Comparison of ENCODE assay signal across 11 cellular contexts in genomic region chr6:63637865-63638445, GRCh38. TPM values are rescaled to one million over a fixed set of nuclear protein-coding genes. Genes with fewer than 3 reads are reported as not detected.
DNase-seq lines count a peak whose midpoint lies in the region; ATAC-seq, FAIRE-seq and TF ChIP-seq lines count a peak whose summit lies in the region.
"Had no signal": no experiment of that assay in that cellular context is flagged by ENCODE, and none has a peak within 500 bp of the region (broad histone marks: within the 10 kb centered on the region; RNA-seq: fewer than 3 reads in every experiment).

No MANE protein-coding gene starts in this region.

- in situ Hi-C loops in GM23248 (cut with MboI), result no loop called here

- CTCF ChIA-PET in A549 (lab: Yijun Ruan, JAX), result no interaction called here

- no peak overlapping the region for H2AFZ ChIP-seq in GM23248

- H3K9ac ChIP-seq in GM23248, result peak overlapping the region; percentile 94

- peaks cover 21% of the 10 kb centered on the region for H3K4me1 Mint-ChIP-seq in activated T-helper 17 cell treated with anti-CD3 and anti-CD28 coated beads, Interleukin-2, amount 50 U/mL, for 72 hours

- TF ChIP-seq CTCF in A549 (IDR thresholded peaks at IDR 0.05), result no peak
- TF ChIP-seq CTCF in kidney epithelial cell (IDR thresholded peaks at IDR 0.05; ENCODE audit: insufficient read depth, low read length, poor library complexity, severe bottlenecking), result no peak

- no peak for TF ChIP-seq RAD21 in A549 (conservative IDR thresholded peaks at IDR 0.05 in 1 of 2, IDR thresholded peaks at IDR 0.05 in 1 of 2)

- H3K27me3 ChIP-seq in GM23248 (replicated peaks; ENCODE audit: insufficient read depth) (no peaks in the 10 kb centered on the region), kidney epithelial cell (ENCODE audit: control insufficient read depth, insufficient read depth, low read length) (no peaks in the 10 kb centered on the region)

- TF ChIP-seq EP300 in A549 (IDR thresholded peaks at IDR 0.05), result no peak

- H3K4me3 Mint-ChIP-seq in activated T-helper 17 cell treated with anti-CD3 and anti-CD28 coated beads, Interleukin-2, amount 50 U/mL, for 72 hours, result peak overlapping the region; percentile 100

- H3K9me3 ChIP-seq in A549 (no peaks in the 10 kb centered on the region), GM23248 (ENCODE audit: low read depth) (no peaks in the 10 kb centered on the region)

- H3K79me2 ChIP-seq in GM23248 (ENCODE audit: insufficient read depth), result peaks cover 66% of the 10 kb centered on the region

- H3K27ac ChIP-seq in A549 (0 out of 6 replicates have a peak overlapping the region, but pooled peaks of 1 of the 2 experiments have one; percentile 45), GM23248 (no peak overlapping the region)

- H3K36me3 ChIP-seq in GM23248 (ENCODE audit: low read depth) (no peaks in the 10 kb centered on the region), kidney epithelial cell (ENCODE audit: control insufficient read depth, insufficient read depth, low read length) (no peaks in the 10 kb centered on the region)

- no peak for FAIRE-seq in A549 (lab: Jason Lieb, UNC)
- FAIRE-seq: endometrium had no signal

- no peaks in the 10 kb centered on the region for H3K27me3 Mint-ChIP-seq in activated T-helper 17 cell treated with anti-CD3 and anti-CD28 coated beads, Interleukin-2, amount 50 U/mL, for 72 hours

- H3F3A ChIP-seq in GM23248 (ENCODE audit: insufficient read depth), result peaks cover 20% of the 10 kb centered on the region

- peak overlapping the region; percentile 17 for H3K27ac Mint-ChIP-seq in activated T-helper 17 cell treated with anti-CD3 and anti-CD28 coated beads, Interleukin-2, amount 50 U/mL, for 72 hours

- H3K4me3 ChIP-seq in A549, result peak overlapping the region; percentile 95
- peak overlapping the region; percentile 80 for H3K4me3 ChIP-seq in GM23248
- H3K4me3 ChIP-seq in kidney epithelial cell (ENCODE audit: low read depth, low read length), result peak overlapping the region; percentile 69

- no peak for DNase-seq in A549 (ENCODE audit: low read depth in 1 of 2, low spot score in 1 of 2)
- peak; percentile 40 for DNase-seq in GM23248
- DNase-seq in kidney epithelial cell (ENCODE audit: low read depth), result no peak
- DNase-seq in H4 (ENCODE audit: low spot score), result no peak
- DNase-seq in activated effector memory CD4-positive, alpha-beta T cell treated with anti-CD3 and anti-CD28 coated beads, Interleukin-2, amount 50 U/mL, for 16 hours, result no peak
- DNase-seq in activated CD4-positive, alpha-beta T cell treated with anti-CD3 and anti-CD28 coated beads for 4 hours, result no peak
- no peak for DNase-seq in GF-D8 (lab: John Stamatoyannopoulos, UW)
- DNase-seq: Right ventricle myocardium superior; stimulated activated CD4-positive, alpha-beta T cell treated with anti-CD3 and anti-CD28 coated beads, Interleukin-4, amount 100 ng/mL, for 1 hour had no signal

- no peaks in the 10 kb centered on the region for H3K9me2 ChIP-seq in GM23248 (ENCODE audit: insufficient read depth)

- peak overlapping the region; percentile 89 for H3K4me2 ChIP-seq in A549
- H3K4me2 ChIP-seq in GM23248 (ENCODE audit: unreplicated experiment), result peak overlapping the region; percentile 99

- H3K4me1 ChIP-seq in A549 (peaks cover 38% of the 10 kb centered on the region), GM23248 (ENCODE audit: insufficient read depth) (peaks cover 36% of the 10 kb centered on the region)

- POLR2A ChIA-PET in A549 (lab: Yijun Ruan, JAX), result no interaction called here

- H3K9me3 Mint-ChIP-seq in activated T-helper 17 cell treated with anti-CD3 and anti-CD28 coated beads, Interleukin-2, amount 50 U/mL, for 72 hours, result no peaks in the 10 kb centered on the region

- H3K36me3 Mint-ChIP-seq in activated T-helper 17 cell treated with anti-CD3 and anti-CD28 coated beads, Interleukin-2, amount 50 U/mL, for 72 hours (ENCODE audit: low read depth), result peaks cover 43% of the 10 kb centered on the region

- ATAC-seq in A549, result no peak
- ATAC-seq in activated T-helper 17 cell treated with anti-CD3 and anti-CD28 coated beads, Interleukin-2, amount 50 U/mL, for 72 hours (replicated peaks), result no peak

- 5% methylated on average over 2 of the region's 2 CpGs for WGBS in A549 (ENCODE audit: missing lambda C conversion rate)
- 2 to 8% methylated on average over 2 of the region's 2 CpGs for WGBS in GM23248 (ENCODE audit: low coverage in 1 of 2, low lambda C conversion rate in 2 of 2, missing lambda C conversion rate in 2 of 2), 2 experiments

- peaks cover 20% of the 10 kb centered on the region for H4K20me1 ChIP-seq in GM23248 (ENCODE audit: insufficient read depth)

- TF ChIP-seq POLR2A in A549 (IDR thresholded peaks at IDR 0.05; ENCODE audit: low read length), result no peak

TF ChIP-seq in A549, 52 proteins besides CTCF, POLR2A, EP300 and RAD21:
- TF ChIP-seq USF2 (IDR thresholded peaks at IDR 0.05) (no peak), CBX8 (IDR thresholded peaks at IDR 0.05) (no peak), HEYL (CRISPR knock-in tag; IDR thresholded peaks at IDR 0.05) (no peak), CEBPB (IDR thresholded peaks at IDR 0.05) (peak; percentile 42 to 44; a peak in 2 of 4 replicates), GATA3 (IDR thresholded peaks at IDR 0.05; ENCODE audit: borderline replicate concordance) (no peak), JUN (IDR thresholded peaks at IDR 0.05) (no peak), JUNB (IDR thresholded peaks at IDR 0.05) (no peak), BHLHE40 (IDR thresholded peaks at IDR 0.05; ENCODE audit: low read depth, low read length) (no peak), NPAS2 (CRISPR knock-in tag; IDR thresholded peaks at IDR 0.05; ENCODE audit: borderline replicate concordance) (no peak)
TF ChIP-seq in A549: peak in this region for 1.

RNA-seq across cellular contexts. Expression of gene PHF3, which starts 2.4 kb away (rescaled TPM):
- 19.5 and 28.4 TPM in 2 replicates for polyA plus RNA-seq in A549 (2011; rRNA removed)
- 2.7 and 2.8 TPM in 2 replicates for polyA plus RNA-seq in A549 (2012; cell fraction: cytosol; rRNA removed)
- polyA plus RNA-seq in A549 (2012; cell fraction: nucleus; rRNA removed), result 2.7 and 2.8 TPM in 2 replicates
- 13.1 to 13.9 TPM (median 13.7 TPM) in 3 replicates for polyA plus RNA-seq in A549 (2017; fragmentation: RNase III; extraction: RNeasy Plus Mini Kit Qiagen cat#74134 plus additional on column Dnase treatment)
- polyA minus RNA-seq in A549 (2011; rRNA and poly(A)+ RNA removed), result 18.1 and 18.2 TPM in 2 replicates
- 34.7 and 36.0 TPM in 2 replicates for total RNA-seq in GM23248 (2014; rRNA removed; shearing (Covaris generic))
- 13.1 and 15.3 TPM in 2 replicates for polyA plus RNA-seq in GM23248 (2016; fragmentation: Nextera tagmentation; extraction: Ambion mirVana)
- total RNA-seq in activated T-helper 17 cell treated with anti-CD3 and anti-CD28 coated beads, Interleukin-2, amount 50 U/mL, for 72 hours, result 10 to 100 TPM; 45.3 to 91.4 TPM
- total RNA-seq in kidney epithelial cell, result 37.2 and 45.7 TPM in 2 replicates
- total RNA-seq in H4 (2014; rRNA removed; shearing (Covaris generic)), result 25.5 and 35.1 TPM in 2 replicates
